10 cellular contexts compared by ENCODE assay signal in genomic region chr1:185338719-185339622, GRCh38. TPM values are rescaled to one million over a fixed set of nuclear protein-coding genes. Genes with fewer than 3 reads are reported as not detected.
DNase-seq lines count a peak whose midpoint lies in the region; ATAC-seq, FAIRE-seq and TF ChIP-seq lines count a peak whose summit lies in the region.
"Had no signal": no experiment of that assay in that cellular context is flagged by ENCODE, and none has a peak within 500 bp of the region (broad histone marks: within the 10 kb centered on the region; RNA-seq: fewer than 3 reads in every experiment).

No MANE protein-coding gene starts in this region.

- H3K4me1 Mint-ChIP-seq in astrocyte (ENCODE audit: low read depth, unreplicated experiment) (peaks cover 15% of the 10 kb centered on the region), type B pancreatic cell (ENCODE audit: unreplicated experiment) (no peaks in the 10 kb centered on the region)

- no peaks in the 10 kb centered on the region for H3K27me3 Mint-ChIP-seq in astrocyte (ENCODE audit: low read depth, unreplicated experiment)
- no peaks in the 10 kb centered on the region for H3K27me3 Mint-ChIP-seq in type B pancreatic cell

- H3K27ac ChIP-seq in KOPT-K1 (ENCODE audit: low read depth, low read length, poor library complexity, severe bottlenecking): peak overlapping the region; percentile 44
- H3K27ac ChIP-seq in astrocyte (ENCODE audit: low read depth, low read length): no peak overlapping the region
- H3K27ac ChIP-seq: thyroid gland had no signal

- ATAC-seq in GM18511 (IDR thresholded peaks at IDR 0.05; ENCODE audit: unreplicated experiment) (peak; percentile 97), GM21723 (IDR thresholded peaks at IDR 0.05; ENCODE audit: unreplicated experiment) (peak; percentile 98)

- H3K79me2 ChIP-seq in astrocyte (ENCODE audit: insufficient read depth, low read length): no peaks in the 10 kb centered on the region

- H3K9me3 ChIP-seq in KOPT-K1 (ENCODE audit: insufficient read depth, low read length, poor library complexity, severe bottlenecking) (no peaks in the 10 kb centered on the region), astrocyte (ENCODE audit: insufficient read depth, low read depth, low read length) (no peaks in the 10 kb centered on the region)
- H3K9me3 ChIP-seq: thyroid gland had no signal

- H3K4me2 ChIP-seq in astrocyte (ENCODE audit: low read length): no peak overlapping the region

- no peak for FAIRE-seq in astrocyte (lab: Jason Lieb, UNC)
- FAIRE-seq: islet of Langerhans had no signal

- H4K20me1 ChIP-seq in astrocyte (ENCODE audit: insufficient read depth, low read length): no peaks in the 10 kb centered on the region

- H3K36me3 Mint-ChIP-seq in astrocyte (ENCODE audit: low read depth, unreplicated experiment) (no peaks in the 10 kb centered on the region), type B pancreatic cell (no peaks in the 10 kb centered on the region)

- DNase-seq in astrocyte (ENCODE audit: low read depth) (peak; percentile 45), renal cortical epithelial cell (ENCODE audit: low read depth) (peak; percentile 66), type B pancreatic cell (ENCODE audit: extremely low spot score, unreplicated experiment) (no peak), NCI-H446 (lab: John Stamatoyannopoulos, UW) (no peak), NCI-H128 (lab: John Stamatoyannopoulos, UW; ENCODE audit: unreplicated experiment) (no peak)

- H3K36me3 ChIP-seq in KOPT-K1 (ENCODE audit: insufficient read depth, low read length) (no peaks in the 10 kb centered on the region), astrocyte (ENCODE audit: insufficient read depth, low read length) (no peaks in the 10 kb centered on the region)
- H3K36me3 ChIP-seq: thyroid gland had no signal

- H3K9me3 Mint-ChIP-seq in astrocyte (ENCODE audit: unreplicated experiment): no peaks in the 10 kb centered on the region
- H3K9me3 Mint-ChIP-seq in type B pancreatic cell: no peaks in the 10 kb centered on the region

- no peaks in the 10 kb centered on the region for H3K27me3 ChIP-seq in astrocyte (ENCODE audit: insufficient read depth, low read length)
- H3K27me3 ChIP-seq: thyroid gland had no signal

- H3K4me1 ChIP-seq in astrocyte (ENCODE audit: insufficient read depth, low read length): no peaks in the 10 kb centered on the region
- H3K4me1 ChIP-seq: thyroid gland had no signal

- H2AFZ ChIP-seq in astrocyte (ENCODE audit: low read depth, low read length): no peak overlapping the region

- TF ChIP-seq CTCF in astrocyte (IDR thresholded peaks at IDR 0.05; ENCODE audit: insufficient read depth, low read depth, low read length) (no peak), type B pancreatic cell (conservative IDR thresholded peaks at IDR 0.05) (no peak)

- H3K27ac Mint-ChIP-seq in astrocyte (ENCODE audit: unreplicated experiment) (no peak overlapping the region), type B pancreatic cell (no peak overlapping the region)

- H3K4me3 Mint-ChIP-seq in astrocyte (ENCODE audit: unreplicated experiment) (no peak overlapping the region), type B pancreatic cell (no peak overlapping the region)

- no peak overlapping the region for H3K9ac ChIP-seq in astrocyte (ENCODE audit: low read length)

- H3K4me3 ChIP-seq in astrocyte (ENCODE audit: insufficient read depth, low read depth, low read length): no peak overlapping the region
- H3K4me3 ChIP-seq: thyroid gland had no signal

RNA-seq across cellular contexts. Expression of gene IVNS1ABP, which starts 21.9 kb away (rescaled TPM):
- total RNA-seq in astrocyte (94.0 and 107 TPM in 2 replicates), renal cortical epithelial cell (130 and 565 TPM in 2 replicates), type B pancreatic cell (ENCODE audit: low replicate concordance) (63.7 and 98.2 TPM in 2 replicates)

Comparison
In these comparisons a context has a peak if more than half of its experiments do, and no peak if none do; other contexts are left out.
1. DNase-seq: peak in astrocyte (single experiment) and renal cortical epithelial cell (single experiment); none in type B pancreatic cell (single experiment), NCI-H446 (0 of 2) and NCI-H128 (single experiment).